In genomic region chr10:118827466-118828155, GRCh38 we compare ENCODE assay signal across 2 cellular contexts.
TF ChIP-seq lines count a peak whose summit lies in the region.

No MANE protein-coding gene starts in this region.

TF ChIP-seq in SK-N-SH, 30 proteins besides CTCF, POLR2A, EP300 and RAD21 (continued from another document):
- TF ChIP-seq, protein P1, sequence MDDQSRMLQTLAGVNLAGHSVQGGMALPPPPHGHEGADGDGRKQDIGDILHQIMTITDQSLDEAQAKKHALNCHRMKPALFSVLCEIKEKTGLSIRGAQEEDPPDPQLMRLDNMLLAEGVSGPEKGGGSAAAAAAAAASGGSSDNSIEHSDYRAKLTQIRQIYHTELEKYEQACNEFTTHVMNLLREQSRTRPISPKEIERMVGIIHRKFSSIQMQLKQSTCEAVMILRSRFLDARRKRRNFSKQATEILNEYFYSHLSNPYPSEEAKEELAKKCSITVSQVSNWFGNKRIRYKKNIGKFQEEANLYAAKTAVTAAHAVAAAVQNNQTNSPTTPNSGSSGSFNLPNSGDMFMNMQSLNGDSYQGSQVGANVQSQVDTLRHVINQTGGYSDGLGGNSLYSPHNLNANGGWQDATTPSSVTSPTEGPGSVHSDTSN (IDR thresholded peaks at IDR 0.05) = no peak
- no peak for TF ChIP-seq MAX (IDR thresholded peaks at IDR 0.05; ENCODE audit: low read depth)
- TF ChIP-seq REST (IDR thresholded peaks at IDR 0.05; ENCODE audit: low read depth, low read length) = no peak
- TF ChIP-seq NRF1 (IDR thresholded peaks at IDR 0.05; ENCODE audit: low read depth, low read length) = no peak
- TF ChIP-seq RXRA (IDR thresholded peaks at IDR 0.05; ENCODE audit: borderline replicate concordance, low read depth) = no peak
- TF ChIP-seq NFIC (IDR thresholded peaks at IDR 0.05; ENCODE audit: borderline replicate concordance) = no peak
- no peak for TF ChIP-seq USF1 (IDR thresholded peaks at IDR 0.05; ENCODE audit: borderline replicate concordance, low read depth)
- TF ChIP-seq FOXM1 (IDR thresholded peaks at IDR 0.05; ENCODE audit: low read depth) = no peak
- TF ChIP-seq EZH2phosphoT487 (IDR thresholded peaks at IDR 0.05; ENCODE audit: borderline replicate concordance, low read depth) = no peak
- no peak for TF ChIP-seq TCF12 (IDR thresholded peaks at IDR 0.05)

TF ChIP-seq in SK-N-SH treated with all-trans-retinoic acid at 6 μM for 48 hours, 23 proteins besides CTCF, POLR2A, EP300 and RAD21 (continued from another document):
- TF ChIP-seq PATZ1 (CRISPR knock-in tag; IDR thresholded peaks at IDR 0.05; ENCODE audit: borderline replicate concordance) (no peak), ZNF70 (CRISPR knock-in tag; IDR thresholded peaks at IDR 0.05) (no peak), CSDC2 (CRISPR knock-in tag; IDR thresholded peaks at IDR 0.05) (no peak), SNAI2 (CRISPR knock-in tag; IDR thresholded peaks at IDR 0.05) (no peak), TCF4 (CRISPR knock-in tag; IDR thresholded peaks at IDR 0.05; ENCODE audit: borderline replicate concordance) (no peak), TOX (CRISPR knock-in tag; IDR thresholded peaks at IDR 0.05; ENCODE audit: borderline replicate concordance) (no peak), PPARA (CRISPR knock-in tag; IDR thresholded peaks at IDR 0.05; ENCODE audit: borderline replicate concordance) (no peak), POU6F1 (CRISPR knock-in tag; IDR thresholded peaks at IDR 0.05; ENCODE audit: borderline replicate concordance, low read depth) (no peak)
